13 cellular contexts compared by ENCODE assay signal in genomic region chr2:120856421-120856862, GRCh38.
DNase-seq lines count a peak whose midpoint lies in the region; ATAC-seq, FAIRE-seq and TF ChIP-seq lines count a peak whose summit lies in the region.
"Had no signal": no experiment of that assay in that cellular context is flagged by ENCODE, and none has a peak within 500 bp of the region (broad histone marks: within the 10 kb centered on the region; RNA-seq: fewer than 3 reads in every experiment).

No MANE protein-coding gene starts in this region.

- TF ChIP-seq POLR2A in gastroesophageal sphincter (IDR thresholded peaks at IDR 0.05) (no peak), H54 (IDR thresholded peaks at IDR 0.05; ENCODE audit: low read depth, low read length) (no peak)

- no peaks in the 10 kb centered on the region for H4K20me1 ChIP-seq in BLaER1 treated with 17β-estradiol and CSF1 and Interleukin-3, amounts not matched to agents 10 nM and 100 nM

- POLR2A ChIA-PET in Panc1 (lab: Charles Lee), result no interaction called here

- H3K79me1 ChIP-seq in trophoblast cell (ENCODE audit: low read length), result peaks cover 9% of the 10 kb centered on the region

- peak overlapping the region; percentile 16 for H3K14ac ChIP-seq in trophoblast cell (ENCODE audit: low read length)

- H2BK120ac ChIP-seq in trophoblast cell (ENCODE audit: insufficient read depth, low read length, poor library complexity), result no peak overlapping the region

- H3K79me2 ChIP-seq in trophoblast cell (ENCODE audit: control insufficient read depth, insufficient read depth, low read length, poor library complexity), result no peaks in the 10 kb centered on the region

- H3K9me3 ChIP-seq in BLaER1 treated with 17β-estradiol and CSF1 and Interleukin-3, amounts not matched to agents 10 nM and 100 nM (replicated peaks in 1 of 11), result no peaks in the 10 kb centered on the region
- H3K9me3 ChIP-seq in Panc1 (ENCODE audit: control insufficient read depth, insufficient read depth, low read depth, low read length) (no peaks in the 10 kb centered on the region), gastroesophageal sphincter (no peaks in the 10 kb centered on the region), trophoblast cell (ENCODE audit: insufficient read depth, low read depth, low read length) (peaks cover under 1% of the 10 kb centered on the region)

- no peak overlapping the region for H3K18ac ChIP-seq in trophoblast cell (ENCODE audit: low read length)

- H3K4ac ChIP-seq in trophoblast cell (ENCODE audit: low read depth, low read length), result no peak overlapping the region

- no CpG with 5 or more reads among the region's 13 CpGs for WGBS in gastroesophageal sphincter (ENCODE audit: low coverage in 1 of 2), 2 donors
- no CpG with 5 or more reads among the region's 13 CpGs for WGBS in trophoblast cell (ENCODE audit: extremely low coverage, insufficient coverage, insufficient read length)

- H3K4me3 ChIP-seq in BLaER1 treated with 17β-estradiol and CSF1 and Interleukin-3, amounts not matched to agents 10 nM and 100 nM, result no peak overlapping the region
- H3K4me3 ChIP-seq in Panc1 (ENCODE audit: low read depth in 2 of 2, low read length in 2 of 2) (no peak overlapping the region), gastroesophageal sphincter (no peak overlapping the region), trophoblast cell (ENCODE audit: low read depth, low read length) (no peak overlapping the region)
- H3K4me3 ChIP-seq: dorsolateral prefrontal cortex had no signal

- DNase-seq in Panc1 (ENCODE audit: low read depth, low spot score) (no peak), trophoblast cell (peak; percentile 30 to 71), H54 (ENCODE audit: insufficient read length, low spot score) (no peak), NOMO-1 (lab: John Stamatoyannopoulos, UW; ENCODE audit: unreplicated experiment in 2 of 2) (no peak), NCI-H748 treated with DMSO at 0.1 percent for 48 hours (lab: John Stamatoyannopoulos, UW) (no peak), globus pallidus (ENCODE audit: low spot score) (no peak)
- DNase-seq: DMS53, kidney, NCI-H1436 had no signal

- no peaks in the 10 kb centered on the region for H3K27me3 ChIP-seq in BLaER1 treated with 17β-estradiol and CSF1 and Interleukin-3, amounts not matched to agents 10 nM and 100 nM
- no peaks in the 10 kb centered on the region for H3K27me3 ChIP-seq in Panc1 (ENCODE audit: control insufficient read depth, insufficient read depth, low read length)
- no peaks in the 10 kb centered on the region for H3K27me3 ChIP-seq in gastroesophageal sphincter
- H3K27me3 ChIP-seq in trophoblast cell (ENCODE audit: insufficient read depth, low read length), result no peaks in the 10 kb centered on the region
- H3K27me3 ChIP-seq: dorsolateral prefrontal cortex had no signal

- H3K23ac ChIP-seq in trophoblast cell (ENCODE audit: low read length), result no peak overlapping the region

- no peak overlapping the region for H2AFZ ChIP-seq in trophoblast cell (ENCODE audit: insufficient read depth, low read length, poor library complexity)

- FAIRE-seq in H54 (lab: Jason Lieb, UNC), result no peak
- FAIRE-seq: kidney, TTC549 had no signal

- H4K12ac ChIP-seq in trophoblast cell (ENCODE audit: low read depth, low read length), result no peak overlapping the region

- no peak overlapping the region for H4K8ac ChIP-seq in trophoblast cell (ENCODE audit: low read depth, low read length)

- in situ Hi-C loops in Panc1 (cut with HindIII; ENCODE audit: low pct_unique_long_range_greater_than_20kb, low sequenced_read_pairs), result no loop called here

- peak overlapping the region; percentile 18 for H4K91ac ChIP-seq in trophoblast cell (ENCODE audit: low read depth, low read length)

- no peak for TF ChIP-seq EP300 in gastroesophageal sphincter (IDR thresholded peaks at IDR 0.05)

- peak overlapping the region in 8 of 11 experiments; percentile 33 to 80 (median 64); a peak in 11 of 22 replicates for H3K4me2 ChIP-seq in BLaER1 treated with 17β-estradiol and CSF1 and Interleukin-3, amounts not matched to agents 10 nM and 100 nM
- no peak overlapping the region for H3K4me2 ChIP-seq in trophoblast cell (ENCODE audit: low read length)

- H2BK12ac ChIP-seq in trophoblast cell (ENCODE audit: low read length), result peak overlapping the region; percentile 39

- CTCF ChIA-PET in Panc1 (lab: Charles Lee), result interaction anchor here (0.5 to 0.6 kb wide), 2 partner anchors 61 to 99 kb away, joined by 3 to 8 read pairs; no protein-coding TSS in a partner anchor

- H2AK5ac ChIP-seq in trophoblast cell (ENCODE audit: low read length), result no peak overlapping the region

- no peak overlapping the region for H3K9ac ChIP-seq in BLaER1 treated with 17β-estradiol and CSF1 and Interleukin-3, amounts not matched to agents 10 nM and 100 nM
- no peak overlapping the region for H3K9ac ChIP-seq in trophoblast cell (ENCODE audit: low read length)

- H3K4me1 ChIP-seq in BLaER1 treated with 17β-estradiol and CSF1 and Interleukin-3, amounts not matched to agents 10 nM and 100 nM, result peaks cover 0 to 34% (median 25%) of the 10 kb centered on the region in 10 experiments; a peak in 16 of 20 replicates
- H3K4me1 ChIP-seq in Panc1 (ENCODE audit: control insufficient read depth, insufficient read depth, low read length) (no peaks in the 10 kb centered on the region), gastroesophageal sphincter (peaks cover 0 to 15% (median 10%) of the 10 kb centered on the region in 3 donors), trophoblast cell (ENCODE audit: control insufficient read depth in 1 of 2, insufficient read depth in 2 of 2, low read length in 2 of 2) (peaks cover 21 to 23% of the 10 kb centered on the region in 2 experiments)

- intact Hi-C loops in Panc1 (cut with micrococcal nuclease; ENCODE audit: unreplicated experiment), result no loop called here

- no peak overlapping the region for H3K27ac ChIP-seq in BLaER1 treated with 17β-estradiol and CSF1 and Interleukin-3, amounts not matched to agents 10 nM and 100 nM
- no peak overlapping the region for H3K27ac ChIP-seq in Panc1 (ENCODE audit: low read length)
- no peak overlapping the region for H3K27ac ChIP-seq in gastroesophageal sphincter
- no peak overlapping the region for H3K27ac ChIP-seq in trophoblast cell (ENCODE audit: low read depth, low read length)
- H3K27ac ChIP-seq: dorsolateral prefrontal cortex had no signal

- no peaks in the 10 kb centered on the region for H3K36me3 ChIP-seq in BLaER1 treated with 17β-estradiol and CSF1 and Interleukin-3, amounts not matched to agents 10 nM and 100 nM
- H3K36me3 ChIP-seq in Panc1 (ENCODE audit: control insufficient read depth, insufficient read depth, low read length) (no peaks in the 10 kb centered on the region), gastroesophageal sphincter (no peaks in the 10 kb centered on the region), trophoblast cell (ENCODE audit: control insufficient read depth in 1 of 2, insufficient read depth in 2 of 2, low read length in 2 of 2) (no peaks in the 10 kb centered on the region)

- BruUV-seq in Panc1 (replicated peaks; lab: Mats Ljungman, UMichigan), result no TSS peak

- TF ChIP-seq CTCF in Panc1 (IDR thresholded peaks at IDR 0.05), result no peak
- TF ChIP-seq CTCF in gastroesophageal sphincter (IDR thresholded peaks at IDR 0.05), result peak in 3 of 4 experiments; percentile 45 to 60 (median 46)

- no peak overlapping the region for H2BK5ac ChIP-seq in trophoblast cell (ENCODE audit: low read depth, low read length, poor library complexity)

- ATAC-seq in Panc1 (peak; percentile 70), gastroesophageal sphincter (peak; percentile 80)

Comparison
In these comparisons a context has a peak if more than half of its experiments do, and no peak if none do; other contexts are left out.
1. DNase-seq: peak in trophoblast cell (2 of 2); none in Panc1 (single experiment), H54 (single experiment), NOMO-1 (0 of 2), NCI-H748 treated with DMSO at 0.1 percent for 48 hours (single experiment) and globus pallidus (single experiment).